Comparison of ENCODE assay signal across 25 cellular contexts in genomic region chrX:133796282-133796681, GRCh38.
DNase-seq lines count a peak whose midpoint lies in the region; ATAC-seq, FAIRE-seq and TF ChIP-seq lines count a peak whose summit lies in the region.
"Had no signal": no experiment of that assay in that cellular context is flagged by ENCODE, and none has a peak within 500 bp of the region (broad histone marks: within the 10 kb centered on the region; RNA-seq: fewer than 3 reads in every experiment).

No MANE protein-coding gene starts in this region.

- DNase-seq in GM12865 (ENCODE audit: low read depth) (peak; percentile 0), GM19239 (ENCODE audit: insufficient read length, low spot score) (no peak), mesothelial cell of epicardium (ENCODE audit: low spot score in 2 of 2, unreplicated experiment in 2 of 2) (no peak), NCI-H69 (lab: John Stamatoyannopoulos, UW) (no peak), caudate nucleus (lab: John Stamatoyannopoulos, UW) (no peak), NCI-H1417 (lab: John Stamatoyannopoulos, UW) (no peak)
- DNase-seq: AML-193; C1 segment of cervical spinal cord; Calu3; CD8-positive, alpha-beta memory T cell; DMS53; GF-D8; GOT3; HCEC 1CT; NCI-H1105; NCI-H2029 treated with DMSO at 0.1 percent for 48 hours; NCI-H2171; NCI-H345; NCI-H524; SIG-M5; SK-N-SH had no signal

- peak; percentile 54 for ATAC-seq in HG02852 (IDR thresholded peaks at IDR 0.05; ENCODE audit: unreplicated experiment)
- ATAC-seq in HG02763 (IDR thresholded peaks at IDR 0.05; ENCODE audit: unreplicated experiment) = no peak
- ATAC-seq: Panc1 had no signal

- peaks cover 6% of the 10 kb centered on the region for H3K36me3 Mint-ChIP-seq in mesothelial cell of epicardium
- H3K36me3 Mint-ChIP-seq: CD8-positive, alpha-beta memory T cell; IgD-negative memory B cell had no signal

- peak; percentile 79 for FAIRE-seq in GM19239 (lab: Jason Lieb, UNC)

- no peak overlapping the region for H3K4me3 Mint-ChIP-seq in mesothelial cell of epicardium
- H3K4me3 Mint-ChIP-seq: CD8-positive, alpha-beta memory T cell; IgD-negative memory B cell had no signal

- TF ChIP-seq CTCF in GM12865 (IDR thresholded peaks at IDR 0.05; ENCODE audit: insufficient read depth, low read depth, low read length, missing control alignments) (no peak), mesothelial cell of epicardium (IDR thresholded peaks at IDR 0.05; ENCODE audit: unreplicated experiment) (no peak)

- H3K27me3 Mint-ChIP-seq in mesothelial cell of epicardium (ENCODE audit: low read depth) = no peaks in the 10 kb centered on the region

- H3K4me3 ChIP-seq in GM12865 (ENCODE audit: low read depth, low read length) = no peak overlapping the region

- H3K9me3 Mint-ChIP-seq in mesothelial cell of epicardium = no peaks in the 10 kb centered on the region
- H3K9me3 Mint-ChIP-seq: CD8-positive, alpha-beta memory T cell; IgD-negative memory B cell had no signal

- H3K27ac ChIP-seq in caudate nucleus (ENCODE audit: low read depth, low read length) = no peak overlapping the region

- H3K27ac Mint-ChIP-seq in mesothelial cell of epicardium = peak overlapping the region; percentile 92
- H3K27ac Mint-ChIP-seq: CD8-positive, alpha-beta memory T cell; IgD-negative memory B cell had no signal

- peaks cover 72% of the 10 kb centered on the region for H3K4me1 Mint-ChIP-seq in mesothelial cell of epicardium
- H3K4me1 Mint-ChIP-seq: CD8-positive, alpha-beta memory T cell had no signal
